9 cellular contexts compared by ENCODE assay signal in the genomic region with DNA sequence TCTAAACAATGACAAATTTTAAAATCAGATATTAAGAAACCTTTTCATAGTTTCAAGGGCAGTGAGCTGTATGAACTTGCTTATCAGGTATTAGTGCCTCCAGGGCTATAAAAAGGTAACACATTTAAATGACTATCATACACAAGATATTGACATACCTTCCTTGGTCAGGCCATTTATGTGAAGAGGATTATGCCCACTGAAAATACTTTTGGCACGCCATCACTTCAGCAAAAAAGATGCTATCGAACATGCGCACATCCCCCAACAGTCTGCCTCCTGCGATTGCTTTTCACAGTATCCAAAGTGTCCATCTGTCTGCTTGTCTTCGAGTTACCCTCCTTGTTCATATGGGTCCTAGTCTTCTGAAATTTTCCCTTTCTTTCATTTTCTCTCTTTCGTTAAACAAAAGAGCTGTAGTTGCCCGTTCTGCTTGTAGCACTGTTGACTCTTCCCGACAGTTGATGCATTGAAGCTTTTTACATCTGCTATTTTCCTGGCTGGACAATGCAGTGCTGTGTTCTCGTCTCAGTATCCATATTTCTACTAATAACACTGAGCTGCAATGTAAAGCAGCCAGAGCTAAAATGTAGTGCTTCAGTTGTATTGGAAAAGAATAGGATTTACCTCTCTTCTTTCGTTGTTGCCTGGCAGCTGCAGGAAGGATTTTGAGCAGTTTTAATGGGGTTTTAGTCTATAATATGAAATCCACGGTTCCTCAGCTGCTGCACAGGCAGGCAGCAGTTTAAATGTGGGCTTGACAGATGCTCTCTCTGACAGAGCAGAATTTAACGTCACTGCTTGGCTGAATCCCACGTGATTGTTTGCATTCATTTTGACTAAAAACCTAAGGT. TPM values are rescaled to one million over a fixed set of nuclear protein-coding genes. Genes with fewer than 3 reads are reported as not detected.
DNase-seq lines count a peak whose midpoint lies in the region; ATAC-seq, FAIRE-seq and TF ChIP-seq lines count a peak whose summit lies in the region.
"Had no signal": no experiment of that assay in that cellular context is flagged by ENCODE, and none has a peak within 500 bp of the region (broad histone marks: within the 10 kb centered on the region; RNA-seq: fewer than 3 reads in every experiment).

TSS of gene B3GALT2 (minus strand) at position 753 of the 854 bp plus-strand sequence. CDS start 5,051 bp downstream, outside the sequence.

- ATAC-seq in activated CD4-positive, alpha-beta T cell treated with anti-CD3 and anti-CD28 coated beads for 36 hours, result peak; percentile 80
- ATAC-seq in GM12878 (peak; percentile 54), GM18873 (IDR thresholded peaks at IDR 0.05; ENCODE audit: low FRiP score, unreplicated experiment) (no peak)

- H3K27ac Mint-ChIP-seq in activated CD4-positive, alpha-beta T cell treated with anti-CD3 and anti-CD28 coated beads for 36 hours, result no peak within 1 kb of the TSS
- H3K27ac Mint-ChIP-seq in immature natural killer cell, result peak within 1 kb of the TSS; percentile 3 to 83 (median 56)

- CTCF ChIA-PET in activated CD4-positive, alpha-beta T cell treated with anti-CD3 and anti-CD28 coated beads for 36 hours (lab: Charles Lee), result interaction anchor here (0.6 to 1.4 kb wide), 7 partner anchors 8 to 1108 kb away, joined by 3 read pairs; no protein-coding TSS in a partner anchor
- CTCF ChIA-PET in GM12878 (lab: Yijun Ruan, JAX), result interaction anchor here (0.6 to 3.1 kb wide), 9 partner anchors 8 to 152 kb away, joined by 3 to 26 read pairs (median 3); no protein-coding TSS in a partner anchor

- H3K9me3 ChIP-seq in GM12878 (replicated peaks; ENCODE audit: control insufficient read depth, insufficient read depth, low read length), result no peaks in the 10 kb centered on the region
- no peaks in the 10 kb centered on the region for H3K9me3 ChIP-seq in skeletal muscle tissue (ENCODE audit: control insufficient read depth in 3 of 3, low read length in 3 of 3)

- TF ChIP-seq CTCF in GM12878 (IDR thresholded peaks at IDR 0.05 in 2 of 3, conservative IDR thresholded peaks at IDR 0.05 in 1 of 3; ENCODE audit: control insufficient read depth in 2 of 3, extremely low read depth in 1 of 3, insufficient read depth in 1 of 3, low read depth in 3 of 3, low read length in 3 of 3), result no peak

- no peaks in the 10 kb centered on the region for H3K27me3 ChIP-seq in GM12878 (replicated peaks in 1 of 2; ENCODE audit: control insufficient read depth in 2 of 2, insufficient read depth in 2 of 2, low read length in 1 of 2)
- no peaks in the 10 kb centered on the region for H3K27me3 ChIP-seq in skeletal muscle tissue (ENCODE audit: control insufficient read depth in 3 of 3, insufficient read depth in 3 of 3, low read length in 3 of 3)

- no peak within 1 kb of the TSS for H3K4me3 ChIP-seq in GM12878
- H3K4me3 ChIP-seq in skeletal muscle tissue (ENCODE audit: low read length in 3 of 3), result peak within 1 kb of the TSS; percentile 1 to 40 (median 24)

- in situ Hi-C loops in GM12878 (cut with MboI), result no loop called here

- H3K9ac ChIP-seq in GM12878 (ENCODE audit: control insufficient read depth, insufficient read depth, low read length), result no peak within 1 kb of the TSS
- H3K9ac ChIP-seq in skeletal muscle tissue (ENCODE audit: low read depth in 1 of 3, low read length in 3 of 3), result peak within 1 kb of the TSS in 1 of 3 donors; percentile 36

- H3K36me3 Mint-ChIP-seq in activated CD4-positive, alpha-beta T cell treated with anti-CD3 and anti-CD28 coated beads for 36 hours (ENCODE audit: low read depth), result peaks cover 4% of the 10 kb centered on the region
- H3K36me3 Mint-ChIP-seq in immature natural killer cell, result no peaks in the 10 kb centered on the region

- BruUV-seq in GM12878 (replicated peaks; lab: Mats Ljungman, UMichigan), result no TSS peak

- intact Hi-C loops in activated CD4-positive, alpha-beta T cell treated with anti-CD3 and anti-CD28 coated beads for 36 hours (cut with DNase I, micrococcal nuclease), result loop anchor here in 1 of 2 experiments (10.0 kb wide), 1 partner anchor 149 kb away; no protein-coding TSS in a partner anchor
- intact Hi-C loops in GM12878 (cut with micrococcal nuclease; ENCODE audit: unreplicated experiment), result loop anchor here (10.0 kb wide), 2 partner anchors 219 to 349 kb away; no protein-coding TSS in a partner anchor

- peak within 1 kb of the TSS; percentile 8; the same call in 1 of the 2 replicates for H3K4me2 ChIP-seq in GM12878 (ENCODE audit: control insufficient read depth, insufficient read depth)

- no peaks in the 10 kb centered on the region for H4K20me1 ChIP-seq in GM12878 (ENCODE audit: control insufficient read depth, insufficient read depth)

- H3K36me3 ChIP-seq in GM12878 (ENCODE audit: control insufficient read depth in 2 of 2, insufficient read depth in 2 of 2, low read length in 1 of 2) (no peaks in the 10 kb centered on the region; a peak in 1 of 4 replicates), skeletal muscle tissue (ENCODE audit: control insufficient read depth in 3 of 3, insufficient read depth in 3 of 3, low read length in 3 of 3) (no peaks in the 10 kb centered on the region)

- H3K27ac ChIP-seq in GM12878 (ENCODE audit: control insufficient read depth, insufficient read depth) (no peak within 1 kb of the TSS), skeletal muscle tissue (ENCODE audit: low read depth, low read length) (no peak within 1 kb of the TSS)
- H3K27ac ChIP-seq: C4-2B had no signal

- TF ChIP-seq EP300 in GM12878 (IDR thresholded peaks at IDR 0.05; ENCODE audit: borderline replicate concordance in 1 of 2, control insufficient read depth in 1 of 2, low read depth in 2 of 2, low read length in 2 of 2), result no peak

- no peaks in the 10 kb centered on the region for H3K9me3 Mint-ChIP-seq in activated CD4-positive, alpha-beta T cell treated with anti-CD3 and anti-CD28 coated beads for 36 hours (ENCODE audit: low read depth)
- H3K9me3 Mint-ChIP-seq in immature natural killer cell, result no peaks in the 10 kb centered on the region

- no peak for FAIRE-seq in GM12878 (lab: Jason Lieb, UNC)

- POLR2A ChIA-PET in activated CD4-positive, alpha-beta T cell treated with anti-CD3 and anti-CD28 coated beads for 36 hours (lab: Charles Lee), result no interaction called here
- POLR2A ChIA-PET in GM12878 (lab: Charles Lee), result interaction anchor here (0.6 kb wide), 1 partner anchor 59 kb away, joined by 6 read pairs; no protein-coding TSS in a partner anchor

- TF ChIP-seq POLR2A in GM12878 (IDR thresholded peaks at IDR 0.05; ENCODE audit: low read depth, low read length), result no peak

- WGBS in GM12878 (ENCODE audit: insufficient coverage, insufficient replicate concordance, low lambda C conversion rate, missing lambda C conversion rate), result 93% methylated on average over 12 of the region's 13 CpGs

- RAD21 ChIA-PET in GM12878 (lab: Charles Lee; ENCODE audit: unreplicated experiment), result interaction anchor here (0.7 to 3.6 kb wide), 6 partner anchors 8 to 222 kb away, joined by 3 to 17 read pairs (median 4); no protein-coding TSS in a partner anchor

- H3K4me3 Mint-ChIP-seq in activated CD4-positive, alpha-beta T cell treated with anti-CD3 and anti-CD28 coated beads for 36 hours, result peak within 1 kb of the TSS; percentile 2
- peak within 1 kb of the TSS in 2 of 5 donors; percentile 1 to 15 for H3K4me3 Mint-ChIP-seq in immature natural killer cell

- H3K4me1 Mint-ChIP-seq in activated CD4-positive, alpha-beta T cell treated with anti-CD3 and anti-CD28 coated beads for 36 hours, result peaks cover 46% of the 10 kb centered on the region
- peaks cover 43 to 78% of the 10 kb centered on the region in 2 donors for H3K4me1 Mint-ChIP-seq in immature natural killer cell

- peak; percentile 26 for DNase-seq in activated CD4-positive, alpha-beta T cell treated with anti-CD3 and anti-CD28 coated beads for 36 hours
- DNase-seq in activated CD4-positive, alpha-beta T cell treated with anti-CD3 and anti-CD28 coated beads, Interleukin-2, amount 50 U/mL, for 4 hours, result no peak
- DNase-seq in NCI-H460 (ENCODE audit: extremely low read depth, low read depth), result peak; percentile 15
- no peak for DNase-seq in GM12878 (ENCODE audit: low read depth, low spot score)
- no peak for DNase-seq in immature natural killer cell
- no peak for DNase-seq in GM19238 (ENCODE audit: insufficient read length, low spot score)

- SMC1A ChIA-PET in GM12878 (lab: Charles Lee; ENCODE audit: uncharacterized antibody, unreplicated experiment), result interaction anchor here (0.7 to 3.8 kb wide), 11 partner anchors 8 to 182 kb away, joined by 3 to 17 read pairs (median 4); no protein-coding TSS in a partner anchor

- TF ChIP-seq RAD21 in GM12878 (IDR thresholded peaks at IDR 0.05; ENCODE audit: insufficient read depth, low read depth, low read length), result no peak

- peaks cover 26% of the 10 kb centered on the region for H3K79me2 ChIP-seq in GM12878 (ENCODE audit: control insufficient read depth, insufficient read depth, low read length)

- no peaks in the 10 kb centered on the region for H3K27me3 Mint-ChIP-seq in activated CD4-positive, alpha-beta T cell treated with anti-CD3 and anti-CD28 coated beads for 36 hours
- H3K27me3 Mint-ChIP-seq in immature natural killer cell (ENCODE audit: low read depth in 3 of 3), result peaks cover 0 to 1% (median 0%) of the 10 kb centered on the region in 3 donors

- H3K4me1 ChIP-seq in GM12878 (ENCODE audit: control insufficient read depth, insufficient read depth, low read length), result no peaks in the 10 kb centered on the region
- H3K4me1 ChIP-seq in skeletal muscle tissue (ENCODE audit: control insufficient read depth in 3 of 3, insufficient read depth in 3 of 3, low read length in 3 of 3), result peaks cover 11 to 12% (median 11%) of the 10 kb centered on the region in 3 donors

- no peak within 1 kb of the TSS for H2AFZ ChIP-seq in GM12878 (ENCODE audit: control insufficient read depth, low read depth, low read length)

RNA-seq across cellular contexts. Expression of gene B3GALT2, which starts in this region (rescaled TPM):
- not detected for total RNA-seq in activated CD4-positive, alpha-beta T cell treated with anti-CD3 and anti-CD28 coated beads for 36 hours
- total RNA-seq in NCI-H460 (2014; rRNA removed; shearing (Covaris generic)), result not detected in 2 replicates
- polyA plus RNA-seq in NCI-H460 (2014; cell fraction: nucleus; rRNA removed), result 0.15 TPM in 1 of 2 replicates, not detected in the other
- not detected in 2 replicates for total RNA-seq in GM12878 (2013; cell fraction: nucleolus; rRNA removed)
- total RNA-seq in GM12878 (2014; rRNA removed) (not detected in 2 replicates), GM12878 (2014; rRNA removed; fragmentation: Illumina TruSeq; extraction: Trizol) (not detected in 2 replicates), GM12878 (2021) (not detected in 2 replicates), skeletal muscle tissue (6.8 TPM)
- 0.07 TPM for polyA plus RNA-seq in GM12878 (2011; ENCODE audit: low read depth)
- polyA plus RNA-seq in GM12878 (2011; rRNA removed) (not detected in 2 replicates), GM12878 (2014; fragmentation: Illumina TruSeq; extraction: Trizol) (not detected in 2 replicates), GM12878 (2014; fragmentation: Nextera tagmentation; extraction: Ambion mirVana) (under 1 TPM in 1 of 2 experiments, not detected in 1; 0.14 TPM), GM12878 (2014; rRNA removed) (not detected in 2 replicates), GM12878 (2016; fragmentation: Nextera tagmentation; extraction: Ambion mirVana) (under 1 TPM; 0.10 to 0.25 TPM), immature natural killer cell (under 1 TPM in 1 of 3 donors, not detected in 2; 0.07 TPM)
- polyA plus RNA-seq in GM12878 (2011; cell fraction: cytosol; rRNA removed), result not detected in 2 replicates
- polyA plus RNA-seq in GM12878 (2011; cell fraction: nucleus; rRNA removed), result not detected in 2 replicates
- polyA plus RNA-seq in GM12878 (2012), result 0.06 and 0.08 TPM in 2 replicates
- polyA minus RNA-seq in GM12878 (2011; rRNA and poly(A)+ RNA removed), result not detected in 2 replicates
- polyA minus RNA-seq in GM12878 (2011; cell fraction: cytosol; rRNA and poly(A)+ RNA removed), result not detected in 2 replicates
- polyA minus RNA-seq in GM12878 (2011; cell fraction: nucleus; rRNA and poly(A)+ RNA removed), result not detected in 2 replicates

Comparison
In these comparisons a context has a peak if more than half of its experiments do, and no peak if none do; other contexts are left out.
1. Peak in DNase-seq and ATAC-seq in activated CD4-positive, alpha-beta T cell treated with anti-CD3 and anti-CD28 coated beads for 36 hours; RNA of the gene not detected or under 1 TPM.
2. Peak in DNase-seq in NCI-H460; RNA of the gene not detected or under 1 TPM.
3. Peak in ATAC-seq and H3K4me2 ChIP-seq in GM12878; RNA of the gene not detected or under 1 TPM.